Comparison of ENCODE assay signal across 22 cellular contexts in genomic region chr7:26567263-26567662, GRCh38.
A peak's percentile ranks its signal among the peaks of the same experiment; 100 is the strongest.
DNase-seq lines count a peak whose midpoint lies in the region; ATAC-seq, FAIRE-seq and TF ChIP-seq lines count a peak whose summit lies in the region.
"Had no signal": no experiment of that assay in that cellular context is flagged by ENCODE, and none has a peak within 500 bp of the region (broad histone marks: within the 10 kb centered on the region; RNA-seq: fewer than 3 reads in every experiment).

No MANE protein-coding gene starts in this region.

- no peaks in the 10 kb centered on the region for H3K4me1 ChIP-seq in K562 (replicated peaks in 1 of 2; ENCODE audit: control insufficient read depth in 2 of 2, insufficient read depth in 2 of 2, low read length in 2 of 2)
- H3K4me1 ChIP-seq: BLaER1, HAP-1, Peyer's patch had no signal

- no peak overlapping the region for H3K27ac Mint-ChIP-seq in activated T-helper 17 cell treated with anti-CD3 and anti-CD28 coated beads, Interleukin-2, amount 50 U/mL, for 72 hours
- H3K27ac Mint-ChIP-seq: CD4-positive, CD25-positive, alpha-beta regulatory T cell had no signal

- no peak overlapping the region for H2AFZ ChIP-seq in K562 (ENCODE audit: low read depth, low read length)

- H3K4me2 ChIP-seq in K562 (ENCODE audit: insufficient read depth, low read length), result no peak overlapping the region
- H3K4me2 ChIP-seq: BLaER1, SK-N-SH had no signal

- POLR2A ChIA-PET in K562 (lab: Yijun Ruan, JAX), result no interaction called here

- no peak for TF ChIP-seq POLR2A in K562 (conservative IDR thresholded peaks at IDR 0.05)

- peaks cover 10% of the 10 kb centered on the region for H3K27me3 Mint-ChIP-seq in activated T-helper 17 cell treated with anti-CD3 and anti-CD28 coated beads, Interleukin-2, amount 50 U/mL, for 72 hours

- no peak overlapping the region for H3K27ac ChIP-seq in K562 (ENCODE audit: extremely low read depth, low read depth, low read length)
- H3K27ac ChIP-seq: BLaER1, Peyer's patch had no signal

- FAIRE-seq in K562 (lab: Jason Lieb, UNC), result no peak
- FAIRE-seq: D721Med, G401.6 had no signal

- BruUV-seq in K562 (replicated peaks; lab: Mats Ljungman, UMichigan), result no TSS peak

- no peaks in the 10 kb centered on the region for H3K36me3 ChIP-seq in K562 (ENCODE audit: control insufficient read depth, insufficient read depth, low read length)
- H3K36me3 ChIP-seq: BLaER1, HAP-1, MG63, Peyer's patch had no signal

- CTCF ChIA-PET in K562 (lab: Yijun Ruan, JAX; ENCODE audit: low intra/inter-chr PET ratio), result no interaction called here

- TF ChIP-seq EP300 in K562 (IDR thresholded peaks at IDR 0.05; ENCODE audit: low read length), result no peak

- H3K27me3 ChIP-seq in K562 (ENCODE audit: control insufficient read depth in 2 of 2, insufficient read depth in 2 of 2, low read length in 2 of 2), result peaks cover 0 to 10% of the 10 kb centered on the region in 2 experiments; a peak in 1 of 5 replicates
- H3K27me3 ChIP-seq: BLaER1, Peyer's patch had no signal

- H3K9me1 ChIP-seq in K562 (ENCODE audit: control insufficient read depth, insufficient read depth, low read length), result no peaks in the 10 kb centered on the region

- ATAC-seq in K562, result no peak
- ATAC-seq in activated T-helper 17 cell treated with anti-CD3 and anti-CD28 coated beads, Interleukin-2, amount 50 U/mL, for 72 hours (replicated peaks), result no peak

- in situ Hi-C loops in K562 (cut with MboI), result no loop called here

- WGBS in K562 (ENCODE audit: insufficient coverage, low coverage, missing lambda C conversion rate), result 2% methylated on average over 3 of the region's 4 CpGs

- DNase-seq in COLO829 (ENCODE audit: low spot score) (peak; percentile 41), NCI-H69 (lab: John Stamatoyannopoulos, UW) (peak; percentile 15), K562 (ENCODE audit: extremely low read depth in 1 of 4, low spot score in 3 of 4) (no peak), islet precursor cell (peak; percentile 63), head of caudate nucleus (no peak)
- DNase-seq in activated CD4-positive, alpha-beta T cell treated with anti-CD3 and anti-CD28 coated beads for 1 hour, result no peak
- DNase-seq: 8988T; CD4-positive, CD25-positive, alpha-beta regulatory T cell; KG1; MG63; NCI-H1105 treated with DMSO at 0.1 percent for 48 hours; NCI-H146; NCI-H1930; NCI-H446; NCI-H524 treated with DMSO at 0.1 percent for 48 hours; Peyer's patch; SK-N-SH had no signal

- no peaks in the 10 kb centered on the region for H3K4me1 Mint-ChIP-seq in activated T-helper 17 cell treated with anti-CD3 and anti-CD28 coated beads, Interleukin-2, amount 50 U/mL, for 72 hours
- H3K4me1 Mint-ChIP-seq: CD4-positive, CD25-positive, alpha-beta regulatory T cell had no signal

- no peak overlapping the region for H3K9ac ChIP-seq in K562 (ENCODE audit: insufficient read depth in 1 of 2, low read depth in 2 of 2, low read length in 2 of 2)
- H3K9ac ChIP-seq: BLaER1, SK-N-SH had no signal

- no peak overlapping the region for H3K4me3 ChIP-seq in K562
- H3K4me3 ChIP-seq: BLaER1, HAP-1, MG63, Peyer's patch had no signal

- no peak overlapping the region for H3K4me3 Mint-ChIP-seq in activated T-helper 17 cell treated with anti-CD3 and anti-CD28 coated beads, Interleukin-2, amount 50 U/mL, for 72 hours
- H3K4me3 Mint-ChIP-seq: CD4-positive, CD25-positive, alpha-beta regulatory T cell had no signal

- no peaks in the 10 kb centered on the region for H4K20me1 ChIP-seq in K562 (replicated peaks; ENCODE audit: control insufficient read depth, insufficient read depth, low read length)
- H4K20me1 ChIP-seq: BLaER1 had no signal

- intact Hi-C loops in K562 (cut with micrococcal nuclease) (no loop called here), head of caudate nucleus (cut with DNase I) (no loop called here)

- H3K9me3 Mint-ChIP-seq in activated T-helper 17 cell treated with anti-CD3 and anti-CD28 coated beads, Interleukin-2, amount 50 U/mL, for 72 hours, result no peaks in the 10 kb centered on the region

- no peaks in the 10 kb centered on the region for H3K9me3 ChIP-seq in K562 (replicated peaks; ENCODE audit: control insufficient read depth, insufficient read depth, low read depth, low read length)
- H3K9me3 ChIP-seq: HAP-1, Peyer's patch, SK-N-SH had no signal

- H3K79me2 ChIP-seq in K562 (ENCODE audit: control insufficient read depth, insufficient read depth, low read length), result no peaks in the 10 kb centered on the region

- no peak for TF ChIP-seq CTCF in K562 (IDR thresholded peaks at IDR 0.05 in 2 of 3, conservative IDR thresholded peaks at IDR 0.05 in 1 of 3; ENCODE audit: insufficient read depth in 2 of 3, low read depth in 1 of 3, low read length in 3 of 3)

- no peaks in the 10 kb centered on the region for H3K36me3 Mint-ChIP-seq in activated T-helper 17 cell treated with anti-CD3 and anti-CD28 coated beads, Interleukin-2, amount 50 U/mL, for 72 hours (ENCODE audit: low read depth)
- H3K36me3 Mint-ChIP-seq: CD4-positive, CD25-positive, alpha-beta regulatory T cell had no signal

- TF ChIP-seq RAD21 in K562 (CRISPR knock-in tag; conservative IDR thresholded peaks at IDR 0.05 in 1 of 2, IDR thresholded peaks at IDR 0.05 in 1 of 2), result no peak

TF ChIP-seq in K562, 482 proteins besides CTCF, POLR2A, EP300 and RAD21:
- TF ChIP-seq NFE2 (IDR thresholded peaks at IDR 0.05; ENCODE audit: low read depth), result 0 out of 2 replicates have a peak, but pooled peaks have one; percentile 21
- no peak for TF ChIP-seq TCF3 (CRISPR knock-in tag; IDR thresholded peaks at IDR 0.05)

Comparison
In these comparisons a context has a peak if more than half of its experiments do, and no peak if none do; other contexts are left out.
1. DNase-seq: peak in COLO829 (single experiment), NCI-H69 (single experiment) and islet precursor cell (single experiment); none in K562 (0 of 4), activated CD4-positive, alpha-beta T cell treated with anti-CD3 and anti-CD28 coated beads for 1 hour (single experiment) and head of caudate nucleus (0 of 42).